Comparison of ENCODE assay signal across 1 cellular context in the genomic region with DNA sequence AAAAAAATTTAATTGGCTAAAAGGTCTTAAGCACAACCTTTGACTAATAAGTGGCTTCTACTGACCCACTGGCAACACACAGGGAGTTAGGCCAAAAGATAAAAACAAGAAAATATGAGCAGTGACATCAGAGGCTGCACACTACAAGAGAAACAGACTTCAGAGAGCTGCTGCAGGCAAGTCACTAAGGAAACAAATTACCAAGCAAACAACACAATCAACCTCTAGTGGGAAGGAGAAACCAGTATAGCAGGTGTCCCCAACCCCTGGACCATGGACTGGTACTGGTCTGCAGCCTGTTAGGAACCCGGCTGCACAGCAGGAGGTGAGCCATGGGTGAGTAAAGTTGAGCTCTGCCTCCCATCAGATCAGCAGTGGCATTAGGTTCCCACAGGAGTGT.
TF ChIP-seq lines count a peak whose summit lies in the region.

No MANE protein-coding gene starts in this region.

TF ChIP-seq in IMR-90, 13 proteins besides CTCF, POLR2A, EP300 and RAD21 (continued from another document):
- TF ChIP-seq, protein P1, sequence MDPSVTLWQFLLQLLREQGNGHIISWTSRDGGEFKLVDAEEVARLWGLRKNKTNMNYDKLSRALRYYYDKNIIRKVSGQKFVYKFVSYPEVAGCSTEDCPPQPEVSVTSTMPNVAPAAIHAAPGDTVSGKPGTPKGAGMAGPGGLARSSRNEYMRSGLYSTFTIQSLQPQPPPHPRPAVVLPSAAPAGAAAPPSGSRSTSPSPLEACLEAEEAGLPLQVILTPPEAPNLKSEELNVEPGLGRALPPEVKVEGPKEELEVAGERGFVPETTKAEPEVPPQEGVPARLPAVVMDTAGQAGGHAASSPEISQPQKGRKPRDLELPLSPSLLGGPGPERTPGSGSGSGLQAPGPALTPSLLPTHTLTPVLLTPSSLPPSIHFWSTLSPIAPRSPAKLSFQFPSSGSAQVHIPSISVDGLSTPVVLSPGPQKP (IDR thresholded peaks at IDR 0.05; ENCODE audit: borderline replicate concordance, low read depth, low read length): no peak
